In the genomic region with DNA sequence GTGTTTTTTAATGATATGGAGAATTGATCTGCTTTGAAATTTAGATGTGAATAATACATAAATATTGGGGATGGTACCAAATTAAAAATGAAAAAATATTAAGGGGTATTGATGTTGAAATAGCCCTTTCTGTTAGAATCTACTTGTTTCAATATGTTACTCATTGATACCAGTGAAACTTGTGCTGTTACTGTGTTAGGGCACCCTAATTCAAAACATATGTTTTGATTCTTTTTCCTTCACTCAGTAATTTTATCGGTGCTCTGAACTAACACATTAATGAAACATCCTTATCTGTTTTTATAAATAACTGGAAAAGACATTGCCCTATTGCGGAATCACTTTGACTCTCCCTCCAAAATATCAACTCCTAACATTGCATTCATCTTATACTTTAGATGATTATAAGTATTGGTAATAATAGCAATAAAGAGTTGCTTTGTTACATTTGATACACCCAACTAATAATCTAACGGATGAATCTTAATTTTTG, we compare ENCODE assay signal across 1 cellular context.
TF ChIP-seq lines count a peak whose summit lies in the region.

No MANE protein-coding gene starts in this region.

TF ChIP-seq in GM12878, 131 proteins besides CTCF, POLR2A, EP300 and RAD21:
- TF ChIP-seq CEBPB (IDR thresholded peaks at IDR 0.05; ENCODE audit: borderline replicate concordance in 1 of 2, low read depth in 2 of 2, low read length in 2 of 2) (no peak), ASH2L (IDR thresholded peaks at IDR 0.05; ENCODE audit: borderline replicate concordance, low read depth) (no peak), TCF7 (IDR thresholded peaks at IDR 0.05; ENCODE audit: borderline replicate concordance) (no peak), PAX8 (IDR thresholded peaks at IDR 0.05) (no peak), ZSCAN29 (IDR thresholded peaks at IDR 0.05) (no peak), ZNF274 (IDR thresholded peaks at IDR 0.05; ENCODE audit: insufficient read depth, insufficient read length) (no peak), DPF2 (IDR thresholded peaks at IDR 0.05) (no peak), ZBED1 (IDR thresholded peaks at IDR 0.05; ENCODE audit: borderline replicate concordance) (no peak), CBX5 (IDR thresholded peaks at IDR 0.05; ENCODE audit: low read depth) (no peak), IKZF2 (IDR thresholded peaks at IDR 0.05) (no peak)
- TF ChIP-seq, protein P1, sequence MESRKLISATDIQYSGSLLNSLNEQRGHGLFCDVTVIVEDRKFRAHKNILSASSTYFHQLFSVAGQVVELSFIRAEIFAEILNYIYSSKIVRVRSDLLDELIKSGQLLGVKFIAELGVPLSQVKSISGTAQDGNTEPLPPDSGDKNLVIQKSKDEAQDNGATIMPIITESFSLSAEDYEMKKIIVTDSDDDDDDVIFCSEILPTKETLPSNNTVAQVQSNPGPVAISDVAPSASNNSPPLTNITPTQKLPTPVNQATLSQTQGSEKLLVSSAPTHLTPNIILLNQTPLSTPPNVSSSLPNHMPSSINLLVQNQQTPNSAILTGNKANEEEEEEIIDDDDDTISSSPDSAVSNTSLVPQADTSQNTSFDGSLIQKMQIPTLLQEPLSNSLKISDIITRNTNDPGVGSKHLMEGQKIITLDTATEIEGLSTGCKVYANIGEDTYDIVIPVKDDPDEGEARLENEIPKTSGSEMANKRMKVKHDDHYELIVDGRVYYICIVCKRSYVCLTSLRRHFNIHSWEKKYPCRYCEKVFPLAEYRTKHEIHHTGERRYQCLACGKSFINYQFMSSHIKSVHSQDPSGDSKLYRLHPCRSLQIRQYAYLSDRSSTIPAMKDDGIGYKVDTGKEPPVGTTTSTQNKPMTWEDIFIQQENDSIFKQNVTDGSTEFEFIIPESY (IDR thresholded peaks at IDR 0.05) = no peak
